ENCODE assay signal across 20 cellular contexts in the genomic region with DNA sequence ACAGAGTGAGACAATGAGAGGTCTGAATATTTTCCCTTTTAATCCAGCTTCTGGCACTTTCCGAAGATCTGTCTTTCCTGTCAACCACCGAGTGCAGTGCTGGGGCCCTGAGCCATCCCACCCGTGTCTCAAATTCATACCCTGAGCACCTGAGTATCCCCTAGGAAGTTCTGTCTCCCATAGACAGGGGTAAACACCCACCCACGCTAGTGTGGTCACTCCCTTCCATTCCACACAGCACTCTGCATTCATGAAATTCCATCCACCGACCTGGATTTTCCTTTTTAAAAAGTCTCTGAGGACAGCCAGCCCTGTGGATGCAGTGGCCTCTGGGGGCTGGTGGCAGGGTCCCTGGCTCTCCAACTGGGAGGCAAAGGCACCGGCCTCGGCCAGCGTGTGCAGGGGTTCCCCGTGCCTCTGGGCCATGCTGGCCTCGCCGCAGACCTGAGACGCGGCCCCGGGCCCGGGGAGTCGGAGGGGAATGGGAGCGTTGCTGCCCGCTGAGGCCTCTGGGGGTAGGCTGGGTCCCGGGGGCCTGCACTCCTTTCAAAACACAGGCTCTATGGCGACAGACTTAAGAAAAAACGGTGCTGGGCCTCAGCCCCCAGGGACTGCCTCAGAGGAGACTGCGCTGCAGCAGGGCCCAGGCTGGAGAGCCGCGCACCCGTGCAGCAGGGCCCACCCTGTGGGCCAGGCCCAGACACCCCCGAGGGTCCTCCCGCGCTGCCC.
A peak's percentile ranks its signal among the peaks of the same experiment; 100 is the strongest.
DNase-seq lines count a peak whose midpoint lies in the region; ATAC-seq lines count a peak whose summit lies in the region.
"Had no signal": no experiment of that assay in that cellular context is flagged by ENCODE, and none has a peak within 500 bp of the region (broad histone marks: within the 10 kb centered on the region; RNA-seq: fewer than 3 reads in every experiment).

No MANE protein-coding gene starts in this region.

- H3K79me1 ChIP-seq in neuronal stem cell (ENCODE audit: low read depth, low read length) = no peaks in the 10 kb centered on the region

- H4K8ac ChIP-seq in neuronal stem cell (ENCODE audit: low read depth, low read length) = no peak overlapping the region

- no peaks in the 10 kb centered on the region for H3K27me3 Mint-ChIP-seq in activated CD8-positive, alpha-beta memory T cell treated with anti-CD3 and anti-CD28 coated beads, Interleukin-2, amount 10 ng/mL, durations not matched to agents 7 days and 5 days
- no peaks in the 10 kb centered on the region for H3K27me3 Mint-ChIP-seq in T-helper 17 cell
- H3K27me3 Mint-ChIP-seq: activated CD4-positive, alpha-beta T cell treated with anti-CD3 and anti-CD28 coated beads, Interleukin-2, amount 10 ng/mL, durations not matched to agents 24 days and 14 days; activated naive CD8-positive, alpha-beta T cell treated with anti-CD3 and anti-CD28 coated beads, Interleukin-2, amount 10 ng/mL, durations not matched to agents 7 days and 5 days had no signal

- H3K9me3 ChIP-seq in neuronal stem cell (replicated peaks in 1 of 2; ENCODE audit: control insufficient read depth in 2 of 2, insufficient read depth in 1 of 2, low read depth in 1 of 2, low read length in 2 of 2) (peaks cover 0 to 4% of the 10 kb centered on the region in 2 donors), aorta (ENCODE audit: control insufficient read depth, low read length) (no peaks in the 10 kb centered on the region), T-helper 17 cell (ENCODE audit: control insufficient read depth, low read length, poor library complexity, severe bottlenecking) (no peaks in the 10 kb centered on the region)
- H3K9me3 ChIP-seq: colonic mucosa, gastrocnemius medialis, prostate gland, vagina had no signal

- no peak overlapping the region for H3K4me2 ChIP-seq in neuronal stem cell (ENCODE audit: insufficient read depth, low read length, poor library complexity, severe bottlenecking)
- H3K4me2 ChIP-seq: smooth muscle cell had no signal

- no peak overlapping the region for H3K4me3 Mint-ChIP-seq in activated CD8-positive, alpha-beta memory T cell treated with anti-CD3 and anti-CD28 coated beads, Interleukin-2, amount 10 ng/mL, durations not matched to agents 7 days and 5 days
- H3K4me3 Mint-ChIP-seq in T-helper 17 cell = no peak overlapping the region
- H3K4me3 Mint-ChIP-seq: activated CD4-positive, alpha-beta T cell treated with anti-CD3 and anti-CD28 coated beads, Interleukin-2, amount 10 ng/mL, durations not matched to agents 24 days and 14 days; activated naive CD8-positive, alpha-beta T cell treated with anti-CD3 and anti-CD28 coated beads, Interleukin-2, amount 10 ng/mL, durations not matched to agents 7 days and 5 days; CD14-positive monocyte; T-helper 1 cell treated with Interleukin-12 subunit alpha and Interleukin-12 subunit beta and Interleukin-4 antibody, amounts not matched to agents 30 μg/mL and 1 μg/mL, for 36 hours had no signal

- no peaks in the 10 kb centered on the region for H3K9me3 Mint-ChIP-seq in activated CD8-positive, alpha-beta memory T cell treated with anti-CD3 and anti-CD28 coated beads, Interleukin-2, amount 10 ng/mL, durations not matched to agents 7 days and 5 days (ENCODE audit: low read depth)
- H3K9me3 Mint-ChIP-seq: activated CD4-positive, alpha-beta T cell treated with anti-CD3 and anti-CD28 coated beads, Interleukin-2, amount 10 ng/mL, durations not matched to agents 24 days and 14 days; activated naive CD8-positive, alpha-beta T cell treated with anti-CD3 and anti-CD28 coated beads, Interleukin-2, amount 10 ng/mL, durations not matched to agents 7 days and 5 days; T-helper 1 cell treated with Interleukin-12 subunit alpha and Interleukin-12 subunit beta and Interleukin-4 antibody, amounts not matched to agents 30 μg/mL and 1 μg/mL, for 36 hours had no signal

- H3K36me3 ChIP-seq in neuronal stem cell (replicated peaks in 1 of 2; ENCODE audit: control insufficient read depth in 2 of 2, insufficient read depth in 2 of 2, low read length in 2 of 2) (no peaks in the 10 kb centered on the region), aorta (ENCODE audit: control insufficient read depth in 1 of 2, insufficient read depth in 2 of 2, low read length in 1 of 2) (no peaks in the 10 kb centered on the region)
- H3K36me3 ChIP-seq: brain microvascular endothelial cell, colonic mucosa, gastrocnemius medialis, prostate gland, vagina had no signal

- WGBS in neuronal stem cell (ENCODE audit: extremely low coverage in 2 of 2, insufficient read length in 2 of 2, insufficient replicate concordance in 1 of 2), 2 donors = no CpG with 5 or more reads among the region's 28 CpGs
- 80 to 81% methylated on average over 28 of the region's 28 CpGs for WGBS in aorta, 2 donors

- CTCF ChIA-PET in activated CD8-positive, alpha-beta memory T cell treated with anti-CD3 and anti-CD28 coated beads, Interleukin-2, amount 10 ng/mL, durations not matched to agents 7 days and 5 days (lab: Charles Lee) = no interaction called here

- no peak overlapping the region for H2AFZ ChIP-seq in neuronal stem cell (ENCODE audit: low read length)

- no peak overlapping the region for H2BK12ac ChIP-seq in neuronal stem cell (ENCODE audit: low read length)

- H3K27me3 ChIP-seq in neuronal stem cell (ENCODE audit: control insufficient read depth in 3 of 3, insufficient read depth in 3 of 3, low read depth in 1 of 3, low read length in 3 of 3) (no peaks in the 10 kb centered on the region), aorta (ENCODE audit: control insufficient read depth in 1 of 2, insufficient read depth in 2 of 2, low read length in 1 of 2) (no peaks in the 10 kb centered on the region)
- H3K27me3 ChIP-seq: brain microvascular endothelial cell, colonic mucosa, gastrocnemius medialis, vagina had no signal

- no peak overlapping the region for H2BK5ac ChIP-seq in neuronal stem cell (ENCODE audit: low read length)

- no peak overlapping the region for H4K91ac ChIP-seq in neuronal stem cell (ENCODE audit: low read depth, low read length, poor library complexity)

- no peak overlapping the region for H3K14ac ChIP-seq in neuronal stem cell (ENCODE audit: low read length)

- peaks cover 14 to 17% of the 10 kb centered on the region in 2 donors for H3K4me1 ChIP-seq in neuronal stem cell (ENCODE audit: control insufficient read depth in 2 of 2, insufficient read depth in 1 of 2, low read depth in 1 of 2, low read length in 2 of 2)
- no peaks in the 10 kb centered on the region for H3K4me1 ChIP-seq in aorta (ENCODE audit: control insufficient read depth in 1 of 2, insufficient read depth in 2 of 2, low read length in 2 of 2)
- H3K4me1 ChIP-seq: colonic mucosa, gastrocnemius medialis, prostate gland, vagina had no signal

- H3K4me3 ChIP-seq in neuronal stem cell (ENCODE audit: low read length in 2 of 2) = no peak overlapping the region
- H3K4me3 ChIP-seq in aorta (ENCODE audit: low read length in 2 of 2) = no peak overlapping the region
- H3K4me3 ChIP-seq: colonic mucosa, gastrocnemius medialis, prostate gland, smooth muscle cell, vagina had no signal

- no peaks in the 10 kb centered on the region for H3K36me3 Mint-ChIP-seq in activated CD8-positive, alpha-beta memory T cell treated with anti-CD3 and anti-CD28 coated beads, Interleukin-2, amount 10 ng/mL, durations not matched to agents 7 days and 5 days
- H3K36me3 Mint-ChIP-seq in T-helper 17 cell (ENCODE audit: low read depth) = no peaks in the 10 kb centered on the region
- H3K36me3 Mint-ChIP-seq: activated naive CD8-positive, alpha-beta T cell treated with anti-CD3 and anti-CD28 coated beads, Interleukin-2, amount 10 ng/mL, durations not matched to agents 7 days and 5 days; CD14-positive monocyte had no signal

- peak overlapping the region; percentile 61 for H2AK5ac ChIP-seq in neuronal stem cell (ENCODE audit: low read depth, low read length)

- no peak for ATAC-seq in activated CD8-positive, alpha-beta memory T cell treated with anti-CD3 and anti-CD28 coated beads, Interleukin-2, amount 10 ng/mL, durations not matched to agents 7 days and 5 days
- peak; percentile 61 for ATAC-seq in aorta (ENCODE audit: low FRiP score)
- no peak for ATAC-seq in T-helper 17 cell
- ATAC-seq: gastrocnemius medialis had no signal

- peak overlapping the region; percentile 9 for H3K9ac ChIP-seq in neuronal stem cell (ENCODE audit: low read depth, low read length, poor library complexity)

- no peak overlapping the region for H3K23ac ChIP-seq in neuronal stem cell (ENCODE audit: low read depth, low read length, poor library complexity)

- H2BK120ac ChIP-seq in neuronal stem cell (ENCODE audit: low read depth, low read length) = no peak overlapping the region

- H3K27ac ChIP-seq in neuronal stem cell (replicated peaks; ENCODE audit: low read length) (peak overlapping the region; percentile 40), aorta (ENCODE audit: low read depth in 1 of 2, low read length in 2 of 2) (no peak overlapping the region)
- H3K27ac ChIP-seq: brain microvascular endothelial cell, colonic mucosa, gastrocnemius medialis, prostate gland, vagina had no signal

- H3K27ac Mint-ChIP-seq in activated CD8-positive, alpha-beta memory T cell treated with anti-CD3 and anti-CD28 coated beads, Interleukin-2, amount 10 ng/mL, durations not matched to agents 7 days and 5 days = no peak overlapping the region
- no peak overlapping the region for H3K27ac Mint-ChIP-seq in T-helper 17 cell
- H3K27ac Mint-ChIP-seq: activated CD4-positive, alpha-beta T cell treated with anti-CD3 and anti-CD28 coated beads, Interleukin-2, amount 10 ng/mL, durations not matched to agents 24 days and 14 days; activated naive CD8-positive, alpha-beta T cell treated with anti-CD3 and anti-CD28 coated beads, Interleukin-2, amount 10 ng/mL, durations not matched to agents 7 days and 5 days; CD14-positive monocyte; T-helper 1 cell treated with Interleukin-12 subunit alpha and Interleukin-12 subunit beta and Interleukin-4 antibody, amounts not matched to agents 30 μg/mL and 1 μg/mL, for 36 hours had no signal

- H2BK15ac ChIP-seq in neuronal stem cell (ENCODE audit: low read length) = peak overlapping the region; percentile 69

- DNase-seq in activated CD8-positive, alpha-beta memory T cell treated with anti-CD3 and anti-CD28 coated beads, Interleukin-2, amount 10 ng/mL, durations not matched to agents 7 days and 5 days = peak; percentile 27
- peak; percentile 69 for DNase-seq in islet precursor cell
- no peak for DNase-seq in neuronal stem cell (ENCODE audit: low spot score)
- DNase-seq in aorta = no peak
- DNase-seq in glomerular visceral epithelial cell (ENCODE audit: extremely low spot score) = no peak
- no peak for DNase-seq in T-helper 17 cell
- DNase-seq in NCI-H510A (lab: John Stamatoyannopoulos, UW) = no peak
- DNase-seq: activated CD4-positive, alpha-beta T cell treated with anti-CD3 and anti-CD28 coated beads, Interleukin-2, amount 10 ng/mL, durations not matched to agents 24 days and 14 days; activated naive CD8-positive, alpha-beta T cell treated with anti-CD3 and anti-CD28 coated beads, Interleukin-2, amount 10 ng/mL, durations not matched to agents 7 days and 5 days; brain microvascular endothelial cell; Calu3; colonic mucosa; gastrocnemius medialis; HCEC 1CT; NCI-H526 treated with DMSO at 0.1 percent for 48 hours had no signal

- peak overlapping the region; percentile 83 for H3K18ac ChIP-seq in neuronal stem cell (ENCODE audit: low read length)

- intact Hi-C loops in aorta (cut with DNase I) = no loop called here

- H3K4ac ChIP-seq in neuronal stem cell (ENCODE audit: low read length) = no peak overlapping the region

- H3K4me1 Mint-ChIP-seq in activated CD8-positive, alpha-beta memory T cell treated with anti-CD3 and anti-CD28 coated beads, Interleukin-2, amount 10 ng/mL, durations not matched to agents 7 days and 5 days = peaks cover 9% of the 10 kb centered on the region
- H3K4me1 Mint-ChIP-seq in T-helper 17 cell = peaks cover 2% of the 10 kb centered on the region

Comparison
In these comparisons a context has a peak if more than half of its experiments do, and no peak if none do; other contexts are left out.
1. DNase-seq: peak in activated CD8-positive, alpha-beta memory T cell treated with anti-CD3 and anti-CD28 coated beads, Interleukin-2, amount 10 ng/mL, durations not matched to agents 7 days and 5 days (single experiment) and islet precursor cell (single experiment); none in neuronal stem cell (single experiment), aorta (0 of 2), glomerular visceral epithelial cell (single experiment), T-helper 17 cell (0 of 3) and NCI-H510A (single experiment).